In the genomic region with DNA sequence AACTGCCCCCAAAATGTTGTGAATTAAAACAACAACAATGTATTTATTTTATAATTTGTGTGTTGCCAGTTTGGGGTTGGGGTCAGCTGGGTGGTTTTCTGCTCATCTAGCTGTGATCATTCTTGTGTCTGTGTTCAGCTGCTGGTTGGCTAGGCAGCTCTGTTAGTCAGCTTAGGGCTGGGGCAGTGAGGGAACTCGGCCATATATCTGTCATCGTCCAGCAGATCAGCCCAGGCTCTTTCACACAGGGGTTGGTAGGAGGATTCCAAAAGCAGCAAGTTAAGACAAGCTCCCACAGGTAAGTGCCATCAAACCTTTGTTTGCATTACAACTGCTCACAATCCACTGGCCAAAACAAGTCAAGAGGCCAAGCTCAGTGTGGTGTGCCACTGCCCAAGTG, we compare ENCODE assay signal across 1 cellular context.
TF ChIP-seq lines count a peak whose summit lies in the region.

No MANE protein-coding gene starts in this region.

TF ChIP-seq in K562, 482 proteins besides CTCF, POLR2A, EP300 and RAD21 (continued from another document and continues in another):
- TF ChIP-seq, protein P1, sequence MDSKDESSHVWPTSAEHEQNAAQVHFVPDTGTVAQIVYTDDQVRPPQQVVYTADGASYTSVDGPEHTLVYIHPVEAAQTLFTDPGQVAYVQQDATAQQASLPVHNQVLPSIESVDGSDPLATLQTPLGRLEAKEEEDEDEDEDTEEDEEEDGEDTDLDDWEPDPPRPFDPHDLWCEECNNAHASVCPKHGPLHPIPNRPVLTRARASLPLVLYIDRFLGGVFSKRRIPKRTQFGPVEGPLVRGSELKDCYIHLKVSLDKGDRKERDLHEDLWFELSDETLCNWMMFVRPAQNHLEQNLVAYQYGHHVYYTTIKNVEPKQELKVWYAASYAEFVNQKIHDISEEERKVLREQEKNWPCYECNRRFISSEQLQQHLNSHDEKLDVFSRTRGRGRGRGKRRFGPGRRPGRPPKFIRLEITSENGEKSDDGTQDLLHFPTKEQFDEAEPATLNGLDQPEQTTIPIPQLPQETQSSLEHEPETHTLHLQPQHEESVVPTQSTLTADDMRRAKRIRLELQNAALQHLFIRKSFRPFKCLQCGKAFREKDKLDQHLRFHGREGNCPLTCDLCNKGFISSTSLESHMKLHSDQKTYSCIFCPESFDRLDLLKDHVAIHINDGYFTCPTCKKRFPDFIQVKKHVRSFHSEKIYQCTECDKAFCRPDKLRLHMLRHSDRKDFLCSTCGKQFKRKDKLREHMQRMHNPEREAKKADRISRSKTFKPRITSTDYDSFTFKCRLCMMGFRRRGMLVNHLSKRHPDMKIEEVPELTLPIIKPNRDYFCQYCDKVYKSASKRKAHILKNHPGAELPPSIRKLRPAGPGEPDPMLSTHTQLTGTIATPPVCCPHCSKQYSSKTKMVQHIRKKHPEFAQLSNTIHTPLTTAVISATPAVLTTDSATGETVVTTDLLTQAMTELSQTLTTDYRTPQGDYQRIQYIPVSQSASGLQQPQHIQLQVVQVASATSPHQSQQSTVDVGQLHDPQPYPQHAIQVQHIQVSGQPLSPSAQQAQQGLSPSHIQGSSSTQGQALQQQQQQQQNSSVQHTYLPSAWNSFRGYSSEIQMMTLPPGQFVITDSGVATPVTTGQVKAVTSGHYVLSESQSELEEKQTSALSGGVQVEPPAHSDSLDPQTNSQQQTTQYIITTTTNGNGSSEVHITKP (IDR thresholded peaks at IDR 0.05; ENCODE audit: partially characterized antibody) = peak; percentile 68
- TF ChIP-seq, protein P2, sequence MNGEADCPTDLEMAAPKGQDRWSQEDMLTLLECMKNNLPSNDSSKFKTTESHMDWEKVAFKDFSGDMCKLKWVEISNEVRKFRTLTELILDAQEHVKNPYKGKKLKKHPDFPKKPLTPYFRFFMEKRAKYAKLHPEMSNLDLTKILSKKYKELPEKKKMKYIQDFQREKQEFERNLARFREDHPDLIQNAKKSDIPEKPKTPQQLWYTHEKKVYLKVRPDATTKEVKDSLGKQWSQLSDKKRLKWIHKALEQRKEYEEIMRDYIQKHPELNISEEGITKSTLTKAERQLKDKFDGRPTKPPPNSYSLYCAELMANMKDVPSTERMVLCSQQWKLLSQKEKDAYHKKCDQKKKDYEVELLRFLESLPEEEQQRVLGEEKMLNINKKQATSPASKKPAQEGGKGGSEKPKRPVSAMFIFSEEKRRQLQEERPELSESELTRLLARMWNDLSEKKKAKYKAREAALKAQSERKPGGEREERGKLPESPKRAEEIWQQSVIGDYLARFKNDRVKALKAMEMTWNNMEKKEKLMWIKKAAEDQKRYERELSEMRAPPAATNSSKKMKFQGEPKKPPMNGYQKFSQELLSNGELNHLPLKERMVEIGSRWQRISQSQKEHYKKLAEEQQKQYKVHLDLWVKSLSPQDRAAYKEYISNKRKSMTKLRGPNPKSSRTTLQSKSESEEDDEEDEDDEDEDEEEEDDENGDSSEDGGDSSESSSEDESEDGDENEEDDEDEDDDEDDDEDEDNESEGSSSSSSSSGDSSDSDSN (IDR thresholded peaks at IDR 0.05; ENCODE audit: borderline replicate concordance in 1 of 2, low read depth in 2 of 2, low read length in 2 of 2) = 0 out of 4 replicates have a peak, but pooled peaks of 1 of the 2 experiments have one; percentile 15
- peak; percentile 75 for TF ChIP-seq CC2D1A (IDR thresholded peaks at IDR 0.05)
- no peak for TF ChIP-seq STAT5B (CRISPR knock-in tag; IDR thresholded peaks at IDR 0.05)
- TF ChIP-seq TARDBP (IDR thresholded peaks at IDR 0.05) = no peak
- TF ChIP-seq KHSRP (IDR thresholded peaks at IDR 0.05) = no peak
- TF ChIP-seq, protein P3, sequence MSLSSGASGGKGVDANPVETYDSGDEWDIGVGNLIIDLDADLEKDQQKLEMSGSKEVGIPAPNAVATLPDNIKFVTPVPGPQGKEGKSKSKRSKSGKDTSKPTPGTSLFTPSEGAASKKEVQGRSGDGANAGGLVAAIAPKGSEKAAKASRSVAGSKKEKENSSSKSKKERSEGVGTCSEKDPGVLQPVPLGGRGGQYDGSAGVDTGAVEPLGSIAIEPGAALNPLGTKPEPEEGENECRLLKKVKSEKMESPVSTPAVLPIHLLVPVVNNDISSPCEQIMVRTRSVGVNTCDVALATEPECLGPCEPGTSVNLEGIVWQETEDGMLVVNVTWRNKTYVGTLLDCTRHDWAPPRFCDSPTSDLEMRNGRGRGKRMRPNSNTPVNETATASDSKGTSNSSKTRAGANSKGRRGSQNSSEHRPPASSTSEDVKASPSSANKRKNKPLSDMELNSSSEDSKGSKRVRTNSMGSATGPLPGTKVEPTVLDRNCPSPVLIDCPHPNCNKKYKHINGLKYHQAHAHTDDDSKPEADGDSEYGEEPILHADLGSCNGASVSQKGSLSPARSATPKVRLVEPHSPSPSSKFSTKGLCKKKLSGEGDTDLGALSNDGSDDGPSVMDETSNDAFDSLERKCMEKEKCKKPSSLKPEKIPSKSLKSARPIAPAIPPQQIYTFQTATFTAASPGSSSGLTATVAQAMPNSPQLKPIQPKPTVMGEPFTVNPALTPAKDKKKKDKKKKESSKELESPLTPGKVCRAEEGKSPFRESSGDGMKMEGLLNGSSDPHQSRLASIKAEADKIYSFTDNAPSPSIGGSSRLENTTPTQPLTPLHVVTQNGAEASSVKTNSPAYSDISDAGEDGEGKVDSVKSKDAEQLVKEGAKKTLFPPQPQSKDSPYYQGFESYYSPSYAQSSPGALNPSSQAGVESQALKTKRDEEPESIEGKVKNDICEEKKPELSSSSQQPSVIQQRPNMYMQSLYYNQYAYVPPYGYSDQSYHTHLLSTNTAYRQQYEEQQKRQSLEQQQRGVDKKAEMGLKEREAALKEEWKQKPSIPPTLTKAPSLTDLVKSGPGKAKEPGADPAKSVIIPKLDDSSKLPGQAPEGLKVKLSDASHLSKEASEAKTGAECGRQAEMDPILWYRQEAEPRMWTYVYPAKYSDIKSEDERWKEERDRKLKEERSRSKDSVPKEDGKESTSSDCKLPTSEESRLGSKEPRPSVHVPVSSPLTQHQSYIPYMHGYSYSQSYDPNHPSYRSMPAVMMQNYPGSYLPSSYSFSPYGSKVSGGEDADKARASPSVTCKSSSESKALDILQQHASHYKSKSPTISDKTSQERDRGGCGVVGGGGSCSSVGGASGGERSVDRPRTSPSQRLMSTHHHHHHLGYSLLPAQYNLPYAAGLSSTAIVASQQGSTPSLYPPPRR (CRISPR knock-in tag; IDR thresholded peaks at IDR 0.05; ENCODE audit: borderline replicate concordance) = no peak
- no peak for TF ChIP-seq TBL1XR1 (IDR thresholded peaks at IDR 0.05; ENCODE audit: low read length in 2 of 2)
- no peak for TF ChIP-seq ZNF778 (CRISPR knock-in tag; IDR thresholded peaks at IDR 0.05)
- no peak for TF ChIP-seq U2AF1 (optimal IDR thresholded peaks at IDR 0.05; ENCODE audit: low read depth, low read length)
- TF ChIP-seq, protein P4, sequence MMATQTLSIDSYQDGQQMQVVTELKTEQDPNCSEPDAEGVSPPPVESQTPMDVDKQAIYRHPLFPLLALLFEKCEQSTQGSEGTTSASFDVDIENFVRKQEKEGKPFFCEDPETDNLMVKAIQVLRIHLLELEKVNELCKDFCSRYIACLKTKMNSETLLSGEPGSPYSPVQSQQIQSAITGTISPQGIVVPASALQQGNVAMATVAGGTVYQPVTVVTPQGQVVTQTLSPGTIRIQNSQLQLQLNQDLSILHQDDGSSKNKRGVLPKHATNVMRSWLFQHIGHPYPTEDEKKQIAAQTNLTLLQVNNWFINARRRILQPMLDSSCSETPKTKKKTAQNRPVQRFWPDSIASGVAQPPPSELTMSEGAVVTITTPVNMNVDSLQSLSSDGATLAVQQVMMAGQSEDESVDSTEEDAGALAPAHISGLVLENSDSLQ (IDR thresholded peaks at IDR 0.05) = peak; percentile 86
- no peak for TF ChIP-seq CBX2 (IDR thresholded peaks at IDR 0.05; ENCODE audit: insufficient read depth, low read length, poor library complexity, severe bottlenecking)
- no peak for TF ChIP-seq ETV6 (IDR thresholded peaks at IDR 0.05; ENCODE audit: borderline replicate concordance in 1 of 2, low read depth in 2 of 2, low read length in 1 of 2)
- TF ChIP-seq ETV6 (CRISPR knock-in tag; IDR thresholded peaks at IDR 0.05; ENCODE audit: borderline replicate concordance) = no peak
- 0 out of 2 replicates have a peak, but pooled peaks have one; percentile 23 for TF ChIP-seq ZNF75A (CRISPR knock-in tag; IDR thresholded peaks at IDR 0.05)
- no peak for TF ChIP-seq ARHGAP35 (IDR thresholded peaks at IDR 0.05; ENCODE audit: partially characterized antibody)
- TF ChIP-seq POU5F1 (IDR thresholded peaks at IDR 0.05; ENCODE audit: borderline replicate concordance, low read depth, low read length, partially characterized antibody) = no peak
- TF ChIP-seq, protein P5, sequence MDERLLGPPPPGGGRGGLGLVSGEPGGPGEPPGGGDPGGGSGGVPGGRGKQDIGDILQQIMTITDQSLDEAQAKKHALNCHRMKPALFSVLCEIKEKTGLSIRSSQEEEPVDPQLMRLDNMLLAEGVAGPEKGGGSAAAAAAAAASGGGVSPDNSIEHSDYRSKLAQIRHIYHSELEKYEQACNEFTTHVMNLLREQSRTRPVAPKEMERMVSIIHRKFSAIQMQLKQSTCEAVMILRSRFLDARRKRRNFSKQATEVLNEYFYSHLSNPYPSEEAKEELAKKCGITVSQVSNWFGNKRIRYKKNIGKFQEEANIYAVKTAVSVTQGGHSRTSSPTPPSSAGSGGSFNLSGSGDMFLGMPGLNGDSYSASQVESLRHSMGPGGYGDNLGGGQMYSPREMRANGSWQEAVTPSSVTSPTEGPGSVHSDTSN (CRISPR knock-in tag; IDR thresholded peaks at IDR 0.05; ENCODE audit: low read depth) = no peak
- TF ChIP-seq, protein P5 (tag; conservative IDR thresholded peaks at IDR 0.05; ENCODE audit: low read depth) = peak; percentile 96
- TF ChIP-seq ZNF311 (CRISPR knock-in tag; IDR thresholded peaks at IDR 0.05) = no peak
- TF ChIP-seq, protein P6, sequence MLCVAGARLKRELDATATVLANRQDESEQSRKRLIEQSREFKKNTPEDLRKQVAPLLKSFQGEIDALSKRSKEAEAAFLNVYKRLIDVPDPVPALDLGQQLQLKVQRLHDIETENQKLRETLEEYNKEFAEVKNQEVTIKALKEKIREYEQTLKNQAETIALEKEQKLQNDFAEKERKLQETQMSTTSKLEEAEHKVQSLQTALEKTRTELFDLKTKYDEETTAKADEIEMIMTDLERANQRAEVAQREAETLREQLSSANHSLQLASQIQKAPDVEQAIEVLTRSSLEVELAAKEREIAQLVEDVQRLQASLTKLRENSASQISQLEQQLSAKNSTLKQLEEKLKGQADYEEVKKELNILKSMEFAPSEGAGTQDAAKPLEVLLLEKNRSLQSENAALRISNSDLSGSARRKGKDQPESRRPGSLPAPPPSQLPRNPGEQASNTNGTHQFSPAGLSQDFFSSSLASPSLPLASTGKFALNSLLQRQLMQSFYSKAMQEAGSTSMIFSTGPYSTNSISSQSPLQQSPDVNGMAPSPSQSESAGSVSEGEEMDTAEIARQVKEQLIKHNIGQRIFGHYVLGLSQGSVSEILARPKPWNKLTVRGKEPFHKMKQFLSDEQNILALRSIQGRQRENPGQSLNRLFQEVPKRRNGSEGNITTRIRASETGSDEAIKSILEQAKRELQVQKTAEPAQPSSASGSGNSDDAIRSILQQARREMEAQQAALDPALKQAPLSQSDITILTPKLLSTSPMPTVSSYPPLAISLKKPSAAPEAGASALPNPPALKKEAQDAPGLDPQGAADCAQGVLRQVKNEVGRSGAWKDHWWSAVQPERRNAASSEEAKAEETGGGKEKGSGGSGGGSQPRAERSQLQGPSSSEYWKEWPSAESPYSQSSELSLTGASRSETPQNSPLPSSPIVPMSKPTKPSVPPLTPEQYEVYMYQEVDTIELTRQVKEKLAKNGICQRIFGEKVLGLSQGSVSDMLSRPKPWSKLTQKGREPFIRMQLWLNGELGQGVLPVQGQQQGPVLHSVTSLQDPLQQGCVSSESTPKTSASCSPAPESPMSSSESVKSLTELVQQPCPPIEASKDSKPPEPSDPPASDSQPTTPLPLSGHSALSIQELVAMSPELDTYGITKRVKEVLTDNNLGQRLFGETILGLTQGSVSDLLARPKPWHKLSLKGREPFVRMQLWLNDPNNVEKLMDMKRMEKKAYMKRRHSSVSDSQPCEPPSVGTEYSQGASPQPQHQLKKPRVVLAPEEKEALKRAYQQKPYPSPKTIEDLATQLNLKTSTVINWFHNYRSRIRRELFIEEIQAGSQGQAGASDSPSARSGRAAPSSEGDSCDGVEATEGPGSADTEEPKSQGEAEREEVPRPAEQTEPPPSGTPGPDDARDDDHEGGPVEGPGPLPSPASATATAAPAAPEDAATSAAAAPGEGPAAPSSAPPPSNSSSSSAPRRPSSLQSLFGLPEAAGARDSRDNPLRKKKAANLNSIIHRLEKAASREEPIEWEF (CRISPR knock-in tag; IDR thresholded peaks at IDR 0.05) = no peak
- no peak for TF ChIP-seq JUNB (CRISPR knock-in tag; conservative IDR thresholded peaks at IDR 0.05)
- TF ChIP-seq ZNF384 (IDR thresholded peaks at IDR 0.05; ENCODE audit: low read depth, low read length) = no peak
- no peak for TF ChIP-seq ELF4 (CRISPR knock-in tag; IDR thresholded peaks at IDR 0.05)
- no peak for TF ChIP-seq RBM15 (IDR thresholded peaks at IDR 0.05; ENCODE audit: insufficient read depth, low read length)
- no peak for TF ChIP-seq KDM5B (IDR thresholded peaks at IDR 0.05; ENCODE audit: insufficient replicate concordance, low read depth, low read length)
- TF ChIP-seq SMARCA5 (IDR thresholded peaks at IDR 0.05) = no peak
- TF ChIP-seq RFX7 (CRISPR knock-in tag; IDR thresholded peaks at IDR 0.05) = no peak
- no peak for TF ChIP-seq ZNF143 (CRISPR knock-in tag; IDR thresholded peaks at IDR 0.05)
- TF ChIP-seq, protein P7, sequence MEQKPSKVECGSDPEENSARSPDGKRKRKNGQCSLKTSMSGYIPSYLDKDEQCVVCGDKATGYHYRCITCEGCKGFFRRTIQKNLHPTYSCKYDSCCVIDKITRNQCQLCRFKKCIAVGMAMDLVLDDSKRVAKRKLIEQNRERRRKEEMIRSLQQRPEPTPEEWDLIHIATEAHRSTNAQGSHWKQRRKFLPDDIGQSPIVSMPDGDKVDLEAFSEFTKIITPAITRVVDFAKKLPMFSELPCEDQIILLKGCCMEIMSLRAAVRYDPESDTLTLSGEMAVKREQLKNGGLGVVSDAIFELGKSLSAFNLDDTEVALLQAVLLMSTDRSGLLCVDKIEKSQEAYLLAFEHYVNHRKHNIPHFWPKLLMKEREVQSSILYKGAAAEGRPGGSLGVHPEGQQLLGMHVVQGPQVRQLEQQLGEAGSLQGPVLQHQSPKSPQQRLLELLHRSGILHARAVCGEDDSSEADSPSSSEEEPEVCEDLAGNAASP (IDR thresholded peaks at IDR 0.05) = no peak
- TF ChIP-seq IFI16 (CRISPR knock-in tag; IDR thresholded peaks at IDR 0.05) = no peak
- TF ChIP-seq NBN (IDR thresholded peaks at IDR 0.05; ENCODE audit: low read depth) = 0 out of 2 replicates have a peak, but pooled peaks have one; percentile 43
- TF ChIP-seq NRF1 (conservative IDR thresholded peaks at IDR 0.05 in 1 of 2, IDR thresholded peaks at IDR 0.05 in 1 of 2) = peak in 1 of 2 experiments; percentile 11; a peak in 1 of 4 replicates
- TF ChIP-seq NELFE (IDR thresholded peaks at IDR 0.05; ENCODE audit: insufficient read depth, insufficient read length) = no peak
